ENCODE assay signal across 2 cellular contexts in genomic region chr5:139426222-139426885, GRCh38.
TF ChIP-seq lines count a peak whose summit lies in the region.

No MANE protein-coding gene starts in this region.

TF ChIP-seq in IMR-90, 13 proteins besides CTCF, POLR2A, EP300 and RAD21:
- TF ChIP-seq NFE2L2 (IDR thresholded peaks at IDR 0.05; ENCODE audit: low read depth, low read length) = no peak
- no peak for TF ChIP-seq ELK1 (IDR thresholded peaks at IDR 0.05; ENCODE audit: borderline replicate concordance, low read depth, low read length)
- no peak for TF ChIP-seq SMC3 (IDR thresholded peaks at IDR 0.05; ENCODE audit: low read depth, low read length)
- TF ChIP-seq CEBPB (IDR thresholded peaks at IDR 0.05; ENCODE audit: low read depth, low read length) = no peak
- no peak for TF ChIP-seq USF2 (IDR thresholded peaks at IDR 0.05; ENCODE audit: low read depth, low read length)
- TF ChIP-seq MAFK (IDR thresholded peaks at IDR 0.05; ENCODE audit: low read depth, low read length) = no peak
- no peak for TF ChIP-seq RCOR1 (IDR thresholded peaks at IDR 0.05; ENCODE audit: insufficient replicate concordance, low read length)
- TF ChIP-seq RFX5 (IDR thresholded peaks at IDR 0.05; ENCODE audit: low read depth, low read length) = no peak
- no peak for TF ChIP-seq MXI1 (IDR thresholded peaks at IDR 0.05; ENCODE audit: borderline replicate concordance, low read depth, low read length)
- TF ChIP-seq CHD1 (IDR thresholded peaks at IDR 0.05; ENCODE audit: low read depth, low read length) = no peak
- no peak for TF ChIP-seq BHLHE40 (IDR thresholded peaks at IDR 0.05; ENCODE audit: low read depth, low read length)
- TF ChIP-seq MAZ (IDR thresholded peaks at IDR 0.05; ENCODE audit: borderline replicate concordance, low read depth, low read length) = no peak
- no peak for TF ChIP-seq FOS (IDR thresholded peaks at IDR 0.05; ENCODE audit: low read depth, low read length)

TF ChIP-seq in K562, 482 proteins besides CTCF, POLR2A, EP300 and RAD21:
- TF ChIP-seq ARID1B (IDR thresholded peaks at IDR 0.05) = 0 out of 2 replicates have a peak, but pooled peaks have one; percentile 19
- TF ChIP-seq ZNF12 (CRISPR knock-in tag; IDR thresholded peaks at IDR 0.05) = peak; percentile 93
- TF ChIP-seq WHSC1 (IDR thresholded peaks at IDR 0.05; ENCODE audit: low read length) = no peak
- TF ChIP-seq PCBP1 (IDR thresholded peaks at IDR 0.05; ENCODE audit: low read depth, low read length, poor library complexity, severe bottlenecking) = no peak
- peak; percentile 39; the same call in 1 of the 2 replicates for TF ChIP-seq TEAD4 (IDR thresholded peaks at IDR 0.05; ENCODE audit: low read length)
- TF ChIP-seq TEAD4 (CRISPR knock-in tag; IDR thresholded peaks at IDR 0.05; ENCODE audit: borderline replicate concordance) = no peak
- peak; percentile 26; the same call in 1 of the 2 replicates for TF ChIP-seq CBFA2T3 (IDR thresholded peaks at IDR 0.05)
- no peak for TF ChIP-seq ARID2 (IDR thresholded peaks at IDR 0.05)
- no peak for TF ChIP-seq TSHZ1 (CRISPR knock-in tag; IDR thresholded peaks at IDR 0.05)
- TF ChIP-seq CBX2 (IDR thresholded peaks at IDR 0.05; ENCODE audit: insufficient read depth, low read length, poor library complexity, severe bottlenecking) = no peak
- no peak for TF ChIP-seq GABPA (tag; conservative IDR thresholded peaks at IDR 0.05; ENCODE audit: low read depth)
- TF ChIP-seq CTBP1 (IDR thresholded peaks at IDR 0.05; ENCODE audit: borderline replicate concordance) = 0 out of 2 replicates have a peak, but pooled peaks have one; percentile 33
- TF ChIP-seq ESRRB (CRISPR knock-in tag; IDR thresholded peaks at IDR 0.05; ENCODE audit: borderline replicate concordance) = no peak
TF ChIP-seq in K562: peak in this region for 5.
